ENCODE assay signal across 20 cellular contexts in genomic region chr1:30612666-30613065, GRCh38.
DNase-seq lines count a peak whose midpoint lies in the region; ATAC-seq and TF ChIP-seq lines count a peak whose summit lies in the region.
"Had no signal": no experiment of that assay in that cellular context is flagged by ENCODE, and none has a peak within 500 bp of the region (broad histone marks: within the 10 kb centered on the region; RNA-seq: fewer than 3 reads in every experiment).

No MANE protein-coding gene starts in this region.

- H3K23ac ChIP-seq in mesenchymal stem cell (ENCODE audit: low read length in 2 of 2), result no peak overlapping the region

- H3K27me3 ChIP-seq in mesenchymal stem cell (ENCODE audit: control insufficient read depth in 1 of 2, insufficient read depth in 1 of 2, low read length in 2 of 2) (peaks cover 0 to 24% of the 10 kb centered on the region in 2 experiments), foreskin keratinocyte (no peaks in the 10 kb centered on the region)

- H3K27me3 Mint-ChIP-seq in activated CD4-positive, alpha-beta T cell treated with anti-CD3 and anti-CD28 coated beads, Interleukin-2, amount 10 ng/mL, durations not matched to agents 24 days and 14 days, result peaks cover 8% of the 10 kb centered on the region

- no peak overlapping the region for H3K14ac ChIP-seq in mesenchymal stem cell (ENCODE audit: low read length in 2 of 2)

- no peak overlapping the region for H4K8ac ChIP-seq in mesenchymal stem cell (ENCODE audit: low read length)

- H2BK15ac ChIP-seq in mesenchymal stem cell (ENCODE audit: low read depth, poor library complexity, severe bottlenecking), result no peak overlapping the region

- no peak overlapping the region for H2BK12ac ChIP-seq in mesenchymal stem cell (ENCODE audit: low read length in 2 of 2)

- peak; percentile 80 for DNase-seq in NCI-H82 (lab: John Stamatoyannopoulos, UW)
- no peak for DNase-seq in NCI-H82 treated with DMSO at 0.1 percent for 48 hours (lab: John Stamatoyannopoulos, UW; ENCODE audit: unreplicated experiment)
- peak; percentile 13 for DNase-seq in G401 (ENCODE audit: low spot score)
- DNase-seq in OCI-M1 (lab: John Stamatoyannopoulos, UW), result peak; percentile 55
- no peak for DNase-seq in mesenchymal stem cell
- DNase-seq in foreskin keratinocyte, result no peak
- DNase-seq in activated CD4-positive, alpha-beta T cell treated with anti-CD3 and anti-CD28 coated beads, Interleukin-2, amount 10 ng/mL, durations not matched to agents 24 days and 14 days, result no peak
- no peak for DNase-seq in NOMO-1 treated with DMSO at 0.1 percent for 48 hours (lab: John Stamatoyannopoulos, UW; ENCODE audit: unreplicated experiment)
- DNase-seq: Caco-2; GDM1; NCI-H1048; NCI-H2081 treated with DMSO at 0.1 percent for 48 hours; NCI-H510A treated with DMSO at 0.1 percent for 48 hours; NK-92 treated with Interleukin-12 subunit alpha and Interleukin-12 subunit beta, amount 100 ng/mL, for 24 hours; SHP77 had no signal

- H3K4ac ChIP-seq in mesenchymal stem cell (ENCODE audit: low read depth in 1 of 2, low read length in 2 of 2), result no peak overlapping the region

- no peaks in the 10 kb centered on the region for H3K36me3 ChIP-seq in mesenchymal stem cell (ENCODE audit: control insufficient read depth in 1 of 2, insufficient read depth in 2 of 2, low read depth in 1 of 2, low read length in 2 of 2)

- no peaks in the 10 kb centered on the region for H3K36me3 Mint-ChIP-seq in activated CD4-positive, alpha-beta T cell treated with anti-CD3 and anti-CD28 coated beads, Interleukin-2, amount 10 ng/mL, durations not matched to agents 24 days and 14 days (ENCODE audit: low read depth)
- H3K36me3 Mint-ChIP-seq: CD14-positive monocyte, IgD-negative memory B cell had no signal

- H3K27ac Mint-ChIP-seq in activated CD4-positive, alpha-beta T cell treated with anti-CD3 and anti-CD28 coated beads, Interleukin-2, amount 10 ng/mL, durations not matched to agents 24 days and 14 days, result no peak overlapping the region
- H3K27ac Mint-ChIP-seq: CD14-positive monocyte, IgD-negative memory B cell had no signal

- 82% methylated on average over 1 of the region's 1 CpG for WGBS in mesenchymal stem cell

- H3K4me3 ChIP-seq in mesenchymal stem cell (ENCODE audit: insufficient read depth in 1 of 2, low read depth in 1 of 2, low read length in 2 of 2), result no peak overlapping the region
- H3K4me3 ChIP-seq: GM23248 had no signal

- no peak overlapping the region for H4K91ac ChIP-seq in mesenchymal stem cell (ENCODE audit: low read length)

- H3K4me1 ChIP-seq in mesenchymal stem cell (ENCODE audit: control insufficient read depth, insufficient read depth, low read depth, low read length), result no peaks in the 10 kb centered on the region
- H3K4me1 ChIP-seq in foreskin keratinocyte, result peaks cover 34% of the 10 kb centered on the region
- H3K4me1 ChIP-seq: Caco-2 had no signal

- no peak overlapping the region for H2BK120ac ChIP-seq in mesenchymal stem cell (ENCODE audit: low read depth, low read length)

- H2AFZ ChIP-seq in mesenchymal stem cell (ENCODE audit: low read depth, low read length), result no peak overlapping the region
- H2AFZ ChIP-seq: GM23248 had no signal

- in situ Hi-C loops in G401 (cut with HindIII; ENCODE audit: low sequenced_read_pairs), result no loop called here

- H3K4me2 ChIP-seq in mesenchymal stem cell (ENCODE audit: low read length, poor library complexity, severe bottlenecking), result no peak overlapping the region

- intact Hi-C loops in activated CD4-positive, alpha-beta T cell treated with anti-CD3 and anti-CD28 coated beads, Interleukin-2, amount 10 ng/mL, durations not matched to agents 24 days and 14 days (cut with micrococcal nuclease), result no loop called here

- H3K27ac ChIP-seq in mesenchymal stem cell (ENCODE audit: low read length, poor library complexity, severe bottlenecking), result no peak overlapping the region
- H3K27ac ChIP-seq in foreskin keratinocyte, result no peak overlapping the region
- H3K27ac ChIP-seq: GM23248 had no signal

- H3K9me3 ChIP-seq in mesenchymal stem cell (ENCODE audit: control insufficient read depth, low read length), result no peaks in the 10 kb centered on the region
- H3K9me3 ChIP-seq: Caco-2 had no signal

- H2AK5ac ChIP-seq in mesenchymal stem cell (ENCODE audit: low read length, severe bottlenecking), result no peak overlapping the region

- H3K4me1 Mint-ChIP-seq in activated CD4-positive, alpha-beta T cell treated with anti-CD3 and anti-CD28 coated beads, Interleukin-2, amount 10 ng/mL, durations not matched to agents 24 days and 14 days, result no peaks in the 10 kb centered on the region
- H3K4me1 Mint-ChIP-seq: CD14-positive monocyte, IgD-negative memory B cell had no signal

- no peak overlapping the region for H3K18ac ChIP-seq in mesenchymal stem cell (ENCODE audit: low read depth in 1 of 2, low read length in 2 of 2)

- H3K4me3 Mint-ChIP-seq in activated CD4-positive, alpha-beta T cell treated with anti-CD3 and anti-CD28 coated beads, Interleukin-2, amount 10 ng/mL, durations not matched to agents 24 days and 14 days, result no peak overlapping the region
- H3K4me3 Mint-ChIP-seq: CD14-positive monocyte, IgD-negative memory B cell had no signal

- ATAC-seq in foreskin keratinocyte, result no peak
- ATAC-seq: HCT116, SK-N-SH treated with all-trans-retinoic acid at 6 μM for 48 hours had no signal

- no peak for TF ChIP-seq CTCF in foreskin keratinocyte (conservative IDR thresholded peaks at IDR 0.05)

- H3K9me3 Mint-ChIP-seq in activated CD4-positive, alpha-beta T cell treated with anti-CD3 and anti-CD28 coated beads, Interleukin-2, amount 10 ng/mL, durations not matched to agents 24 days and 14 days, result no peaks in the 10 kb centered on the region
- H3K9me3 Mint-ChIP-seq: CD14-positive monocyte had no signal

- peak overlapping the region; percentile 19 for H3K9ac ChIP-seq in mesenchymal stem cell (ENCODE audit: low read length)
- H3K9ac ChIP-seq: GM23248 had no signal

- no peaks in the 10 kb centered on the region for H3K79me1 ChIP-seq in mesenchymal stem cell (replicated peaks; ENCODE audit: low read length, poor library complexity, severe bottlenecking)

- H2BK5ac ChIP-seq in mesenchymal stem cell (ENCODE audit: low read depth, low read length, poor library complexity, severe bottlenecking), result no peak overlapping the region

Comparison
In these comparisons a context has a peak if more than half of its experiments do, and no peak if none do; other contexts are left out.
1. DNase-seq: peak in NCI-H82 (single experiment), G401 (single experiment) and OCI-M1 (single experiment); none in NCI-H82 treated with DMSO at 0.1 percent for 48 hours (single experiment), mesenchymal stem cell (single experiment), foreskin keratinocyte (0 of 2), activated CD4-positive, alpha-beta T cell treated with anti-CD3 and anti-CD28 coated beads, Interleukin-2, amount 10 ng/mL, durations not matched to agents 24 days and 14 days (single experiment) and NOMO-1 treated with DMSO at 0.1 percent for 48 hours (single experiment).